Comparison of ENCODE assay signal across 12 cellular contexts in genomic region chr17:8939496-8940334, GRCh38. TPM values are rescaled to one million over a fixed set of nuclear protein-coding genes. Genes with fewer than 3 reads are reported as not detected.
DNase-seq lines count a peak whose midpoint lies in the region; ATAC-seq lines count a peak whose summit lies in the region.
"Had no signal": no experiment of that assay in that cellular context is flagged by ENCODE, and none has a peak within 500 bp of the region (broad histone marks: within the 10 kb centered on the region; RNA-seq: fewer than 3 reads in every experiment).

No MANE protein-coding gene starts in this region.

- peaks cover 42% of the 10 kb centered on the region for H3K36me3 Mint-ChIP-seq in activated CD4-positive, alpha-beta T cell treated with anti-CD3 and anti-CD28 coated beads, Interleukin-2, amount 10 ng/mL, durations not matched to agents 24 days and 14 days (ENCODE audit: low read depth)
- H3K36me3 Mint-ChIP-seq in stimulated activated effector memory CD8-positive, alpha-beta T cell treated with anti-CD3 and anti-CD28 coated beads, Interleukin-12 subunit alpha, Interleukin-12 subunit beta, amount 100 ng/mL, for 72 hours, result peaks cover 95% of the 10 kb centered on the region
- H3K36me3 Mint-ChIP-seq: mesothelial cell of epicardium had no signal

- no peaks in the 10 kb centered on the region for H3K27me3 Mint-ChIP-seq in activated CD4-positive, alpha-beta T cell treated with anti-CD3 and anti-CD28 coated beads, Interleukin-2, amount 10 ng/mL, durations not matched to agents 24 days and 14 days

- peak overlapping the region; percentile 79 for H3K4me3 Mint-ChIP-seq in activated CD4-positive, alpha-beta T cell treated with anti-CD3 and anti-CD28 coated beads, Interleukin-2, amount 10 ng/mL, durations not matched to agents 24 days and 14 days
- H3K4me3 Mint-ChIP-seq in stimulated activated effector memory CD8-positive, alpha-beta T cell treated with anti-CD3 and anti-CD28 coated beads, Interleukin-12 subunit alpha, Interleukin-12 subunit beta, amount 100 ng/mL, for 72 hours, result peak overlapping the region; percentile 90
- H3K4me3 Mint-ChIP-seq: HFFc6, mesothelial cell of epicardium had no signal

- peak; percentile 76 for DNase-seq in activated CD4-positive, alpha-beta T cell treated with anti-CD3 and anti-CD28 coated beads, Interleukin-2, amount 10 ng/mL, durations not matched to agents 24 days and 14 days
- no peak for DNase-seq in activated CD4-positive, alpha-beta T cell treated with anti-CD3 and anti-CD28 coated beads for 1 hour
- DNase-seq in activated T-cell treated with anti-CD3 and anti-CD28 coated beads, Interleukin-2, amount 50 U/mL, for 48 hours, result peak; percentile 74 to 75
- DNase-seq in stimulated activated effector memory CD8-positive, alpha-beta T cell treated with anti-CD3 and anti-CD28 coated beads, Interleukin-12 subunit alpha, Interleukin-12 subunit beta, amount 100 ng/mL, for 72 hours (ENCODE audit: low spot score in 2 of 2), result peak; percentile 20 to 79
- DNase-seq in epidermal melanocyte (ENCODE audit: insufficient read length, low spot score), result no peak
- DNase-seq: gastrocnemius medialis, HFFc6 had no signal

- H3K27ac Mint-ChIP-seq in activated CD4-positive, alpha-beta T cell treated with anti-CD3 and anti-CD28 coated beads, Interleukin-2, amount 10 ng/mL, durations not matched to agents 24 days and 14 days, result peak overlapping the region; percentile 98
- H3K27ac Mint-ChIP-seq in stimulated activated effector memory CD8-positive, alpha-beta T cell treated with anti-CD3 and anti-CD28 coated beads, Interleukin-12 subunit alpha, Interleukin-12 subunit beta, amount 100 ng/mL, for 72 hours, result peak overlapping the region; percentile 98
- H3K27ac Mint-ChIP-seq: HFFc6, mesothelial cell of epicardium had no signal

- peaks cover 8% of the 10 kb centered on the region for H3K9me3 Mint-ChIP-seq in activated CD4-positive, alpha-beta T cell treated with anti-CD3 and anti-CD28 coated beads, Interleukin-2, amount 10 ng/mL, durations not matched to agents 24 days and 14 days
- H3K9me3 Mint-ChIP-seq in stimulated activated effector memory CD8-positive, alpha-beta T cell treated with anti-CD3 and anti-CD28 coated beads, Interleukin-12 subunit alpha, Interleukin-12 subunit beta, amount 100 ng/mL, for 72 hours, result peaks cover 6% of the 10 kb centered on the region

- H3K4me1 Mint-ChIP-seq in activated CD4-positive, alpha-beta T cell treated with anti-CD3 and anti-CD28 coated beads, Interleukin-2, amount 10 ng/mL, durations not matched to agents 24 days and 14 days, result peaks cover 67% of the 10 kb centered on the region
- H3K4me1 Mint-ChIP-seq in stimulated activated effector memory CD8-positive, alpha-beta T cell treated with anti-CD3 and anti-CD28 coated beads, Interleukin-12 subunit alpha, Interleukin-12 subunit beta, amount 100 ng/mL, for 72 hours, result peaks cover 93% of the 10 kb centered on the region
- H3K4me1 Mint-ChIP-seq: mesothelial cell of epicardium had no signal

- intact Hi-C loops in activated CD4-positive, alpha-beta T cell treated with anti-CD3 and anti-CD28 coated beads, Interleukin-2, amount 10 ng/mL, durations not matched to agents 24 days and 14 days (cut with micrococcal nuclease), result loop anchor here (1.0 to 5.0 kb wide), 3 partner anchors 26 to 802 kb away; partner anchors contain the start of gene PIK3R5

- ATAC-seq in HG02885 (IDR thresholded peaks at IDR 0.05; ENCODE audit: poor library complexity, unreplicated experiment), result peak; percentile 55
- peak; percentile 77 for ATAC-seq in stimulated activated effector memory CD8-positive, alpha-beta T cell treated with anti-CD3 and anti-CD28 coated beads, Interleukin-12 subunit alpha, Interleukin-12 subunit beta, amount 100 ng/mL, for 72 hours
- no peak for ATAC-seq in HG03045 (IDR thresholded peaks at IDR 0.05; ENCODE audit: unreplicated experiment)
- no peak for ATAC-seq in HG03442 (IDR thresholded peaks at IDR 0.05; ENCODE audit: unreplicated experiment)
- ATAC-seq: gastrocnemius medialis had no signal

RNA-seq across cellular contexts. Expression of gene PIK3R5, which starts 25.8 kb away (rescaled TPM):
- total RNA-seq in activated CD4-positive, alpha-beta T cell treated with anti-CD3 and anti-CD28 coated beads, Interleukin-2, amount 10 ng/mL, durations not matched to agents 24 days and 14 days, result 32.6 and 36.8 TPM in 2 replicates
- total RNA-seq: HFFc6, smooth muscle cell had no signal

Comparison
In these comparisons a context has a peak if more than half of its experiments do, and no peak if none do; other contexts are left out.
1. DNase-seq: peak in activated CD4-positive, alpha-beta T cell treated with anti-CD3 and anti-CD28 coated beads, Interleukin-2, amount 10 ng/mL, durations not matched to agents 24 days and 14 days (single experiment), activated T-cell treated with anti-CD3 and anti-CD28 coated beads, Interleukin-2, amount 50 U/mL, for 48 hours (2 of 2) and stimulated activated effector memory CD8-positive, alpha-beta T cell treated with anti-CD3 and anti-CD28 coated beads, Interleukin-12 subunit alpha, Interleukin-12 subunit beta, amount 100 ng/mL, for 72 hours (2 of 2); none in activated CD4-positive, alpha-beta T cell treated with anti-CD3 and anti-CD28 coated beads for 1 hour (single experiment) and epidermal melanocyte (single experiment).
2. ATAC-seq: peak in HG02885 (single experiment) and stimulated activated effector memory CD8-positive, alpha-beta T cell treated with anti-CD3 and anti-CD28 coated beads, Interleukin-12 subunit alpha, Interleukin-12 subunit beta, amount 100 ng/mL, for 72 hours (single experiment); none in HG03045 (single experiment) and HG03442 (single experiment).